In the genomic region with DNA sequence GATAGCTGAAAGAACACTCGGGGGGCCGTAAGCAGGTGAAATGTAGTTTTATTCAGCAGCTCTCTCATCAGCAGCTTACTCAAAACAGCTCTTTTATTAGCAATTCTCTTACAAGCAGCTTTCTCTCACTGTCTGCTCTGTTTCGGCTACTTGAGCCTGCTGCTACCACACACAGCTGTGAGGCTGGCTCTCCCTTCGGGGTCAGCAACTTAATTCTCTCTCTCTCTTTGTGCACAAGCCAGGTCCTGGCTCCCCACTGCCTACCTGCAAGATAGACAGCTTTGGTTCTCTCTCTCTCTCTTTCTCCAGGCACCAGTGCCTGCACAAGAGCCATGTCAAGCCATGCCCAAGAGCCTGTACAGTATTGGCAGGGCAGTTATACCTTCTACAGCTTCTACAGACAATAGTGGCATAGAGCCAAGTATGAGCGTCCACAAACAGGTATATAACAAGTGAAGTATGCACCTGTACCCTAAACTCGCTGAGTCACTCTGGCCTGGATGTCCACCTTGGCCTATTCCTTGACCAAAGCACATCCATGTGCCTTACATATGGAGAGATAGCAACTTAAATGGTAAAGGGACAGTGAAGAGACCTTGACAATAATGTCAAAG, we compare ENCODE assay signal across 15 cellular contexts.
DNase-seq lines count a peak whose midpoint lies in the region; ATAC-seq and TF ChIP-seq lines count a peak whose summit lies in the region.
"Had no signal": no experiment of that assay in that cellular context is flagged by ENCODE, and none has a peak within 500 bp of the region (broad histone marks: within the 10 kb centered on the region; RNA-seq: fewer than 3 reads in every experiment).

No MANE protein-coding gene starts in this region.

- peaks cover 7% of the 10 kb centered on the region for H3K4me1 Mint-ChIP-seq in nephron progenitor cell
- H3K4me1 Mint-ChIP-seq: T-helper 17 cell had no signal

- WGBS in thyroid gland, 2 donors, result 30 to 43% methylated on average over 6 of the region's 6 CpGs

- H3K9me3 ChIP-seq in thyroid gland, result no peaks in the 10 kb centered on the region
- H3K9me3 ChIP-seq: Peyer's patch had no signal

- H3K36me3 Mint-ChIP-seq in nephron progenitor cell (ENCODE audit: low read depth), result no peaks in the 10 kb centered on the region

- TF ChIP-seq CTCF in thyroid gland (IDR thresholded peaks at IDR 0.05), result no peak
- no peak for TF ChIP-seq CTCF in nephron progenitor cell (IDR thresholded peaks at IDR 0.05)

- H3K4me1 ChIP-seq in thyroid gland, result peaks cover 0 to 6% of the 10 kb centered on the region in 2 donors
- H3K4me1 ChIP-seq: Peyer's patch had no signal

- no peak for TF ChIP-seq POLR2A in thyroid gland (IDR thresholded peaks at IDR 0.05)

- peak overlapping the region in 1 of 3 donors; percentile 36 for H3K27ac ChIP-seq in thyroid gland
- H3K27ac ChIP-seq: HL-60, Peyer's patch had no signal

- H3K4me3 Mint-ChIP-seq in nephron progenitor cell, result no peak overlapping the region
- H3K4me3 Mint-ChIP-seq: T-helper 17 cell had no signal

- intact Hi-C loops in left colon (cut with DNase I, micrococcal nuclease) (no loop called here), thyroid gland (cut with DNase I) (no loop called here)

- H3K27me3 ChIP-seq in thyroid gland, result no peaks in the 10 kb centered on the region
- H3K27me3 ChIP-seq: Peyer's patch had no signal

- no peak overlapping the region for H3K27ac Mint-ChIP-seq in nephron progenitor cell
- H3K27ac Mint-ChIP-seq: T-helper 17 cell had no signal

- H3K4me3 ChIP-seq in thyroid gland (replicated peaks in 1 of 3), result no peak overlapping the region
- H3K4me3 ChIP-seq: Peyer's patch had no signal

- no peaks in the 10 kb centered on the region for H3K9me3 Mint-ChIP-seq in nephron progenitor cell

- ATAC-seq in left colon (peak; percentile 70), GM18520 (IDR thresholded peaks at IDR 0.05; ENCODE audit: unreplicated experiment) (no peak)
- ATAC-seq: T-helper 17 cell had no signal

- H3K27me3 Mint-ChIP-seq in nephron progenitor cell (ENCODE audit: low read depth, poor library complexity), result no peaks in the 10 kb centered on the region

- DNase-seq in NCI-H345 (lab: John Stamatoyannopoulos, UW) (peak; percentile 42), NCI-H345 treated with DMSO at 0.1 percent for 48 hours (lab: John Stamatoyannopoulos, UW; ENCODE audit: unreplicated experiment) (no peak), NCI-H2029 treated with DMSO at 0.1 percent for 48 hours (lab: John Stamatoyannopoulos, UW) (peak; percentile 13), left colon (no peak), thyroid gland (peak; percentile 78 to 84), nephron progenitor cell (no peak)
- no peak for DNase-seq in central memory CD4-positive, alpha-beta T cell
- DNase-seq: GOT3, KBM-7, NCI-H1092 treated with DMSO at 0.1 percent for 48 hours, NCI-H774, Peyer's patch, T-helper 17 cell had no signal

- no peaks in the 10 kb centered on the region for H3K36me3 ChIP-seq in thyroid gland
- H3K36me3 ChIP-seq: Peyer's patch had no signal

Comparison
In these comparisons a context has a peak if more than half of its experiments do, and no peak if none do; other contexts are left out.
1. DNase-seq: peak in NCI-H345 (single experiment), NCI-H2029 treated with DMSO at 0.1 percent for 48 hours (single experiment) and thyroid gland (2 of 2); none in NCI-H345 treated with DMSO at 0.1 percent for 48 hours (single experiment), left colon (0 of 2), nephron progenitor cell (single experiment) and central memory CD4-positive, alpha-beta T cell (single experiment).